ENCODE assay signal across 1 cellular context in genomic region chr7:130668258-130669050, GRCh38.
A peak's percentile ranks its signal among the peaks of the same experiment; 100 is the strongest.
TF ChIP-seq lines count a peak whose summit lies in the region.

A gene with protein sequence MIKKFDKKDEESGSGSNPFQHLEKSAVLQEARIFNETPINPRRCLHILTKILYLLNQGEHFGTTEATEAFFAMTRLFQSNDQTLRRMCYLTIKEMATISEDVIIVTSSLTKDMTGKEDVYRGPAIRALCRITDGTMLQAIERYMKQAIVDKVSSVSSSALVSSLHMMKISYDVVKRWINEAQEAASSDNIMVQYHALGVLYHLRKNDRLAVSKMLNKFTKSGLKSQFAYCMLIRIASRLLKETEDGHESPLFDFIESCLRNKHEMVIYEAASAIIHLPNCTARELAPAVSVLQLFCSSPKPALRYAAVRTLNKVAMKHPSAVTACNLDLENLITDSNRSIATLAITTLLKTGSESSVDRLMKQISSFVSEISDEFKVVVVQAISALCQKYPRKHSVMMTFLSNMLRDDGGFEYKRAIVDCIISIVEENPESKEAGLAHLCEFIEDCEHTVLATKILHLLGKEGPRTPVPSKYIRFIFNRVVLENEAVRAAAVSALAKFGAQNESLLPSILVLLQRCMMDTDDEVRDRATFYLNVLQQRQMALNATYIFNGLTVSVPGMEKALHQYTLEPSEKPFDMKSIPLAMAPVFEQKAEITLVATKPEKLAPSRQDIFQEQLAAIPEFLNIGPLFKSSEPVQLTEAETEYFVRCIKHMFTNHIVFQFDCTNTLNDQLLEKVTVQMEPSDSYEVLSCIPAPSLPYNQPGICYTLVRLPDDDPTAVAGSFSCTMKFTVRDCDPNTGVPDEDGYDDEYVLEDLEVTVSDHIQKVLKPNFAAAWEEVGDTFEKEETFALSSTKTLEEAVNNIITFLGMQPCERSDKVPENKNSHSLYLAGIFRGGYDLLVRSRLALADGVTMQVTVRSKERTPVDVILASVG (minus strand): TSS chr7:130668748. CDS start chr7:130668668, 80 bp downstream.

TF ChIP-seq in HepG2, 621 proteins besides CTCF, POLR2A, EP300 and RAD21 (continued from another document and continues in another):
- TF ChIP-seq, protein P1, sequence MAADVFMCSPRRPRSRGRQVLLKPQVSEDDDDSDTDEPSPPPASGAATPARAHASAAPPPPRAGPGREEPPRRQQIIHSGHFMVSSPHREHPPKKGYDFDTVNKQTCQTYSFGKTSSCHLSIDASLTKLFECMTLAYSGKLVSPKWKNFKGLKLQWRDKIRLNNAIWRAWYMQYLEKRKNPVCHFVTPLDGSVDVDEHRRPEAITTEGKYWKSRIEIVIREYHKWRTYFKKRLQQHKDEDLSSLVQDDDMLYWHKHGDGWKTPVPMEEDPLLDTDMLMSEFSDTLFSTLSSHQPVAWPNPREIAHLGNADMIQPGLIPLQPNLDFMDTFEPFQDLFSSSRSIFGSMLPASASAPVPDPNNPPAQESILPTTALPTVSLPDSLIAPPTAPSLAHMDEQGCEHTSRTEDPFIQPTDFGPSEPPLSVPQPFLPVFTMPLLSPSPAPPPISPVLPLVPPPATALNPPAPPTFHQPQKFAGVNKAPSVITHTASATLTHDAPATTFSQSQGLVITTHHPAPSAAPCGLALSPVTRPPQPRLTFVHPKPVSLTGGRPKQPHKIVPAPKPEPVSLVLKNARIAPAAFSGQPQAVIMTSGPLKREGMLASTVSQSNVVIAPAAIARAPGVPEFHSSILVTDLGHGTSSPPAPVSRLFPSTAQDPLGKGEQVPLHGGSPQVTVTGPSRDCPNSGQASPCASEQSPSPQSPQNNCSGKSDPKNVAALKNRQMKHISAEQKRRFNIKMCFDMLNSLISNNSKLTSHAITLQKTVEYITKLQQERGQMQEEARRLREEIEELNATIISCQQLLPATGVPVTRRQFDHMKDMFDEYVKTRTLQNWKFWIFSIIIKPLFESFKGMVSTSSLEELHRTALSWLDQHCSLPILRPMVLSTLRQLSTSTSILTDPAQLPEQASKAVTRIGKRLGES (CRISPR knock-in tag; IDR thresholded peaks at IDR 0.05; ENCODE audit: borderline replicate concordance), result no peak
- TF ChIP-seq, protein P2, sequence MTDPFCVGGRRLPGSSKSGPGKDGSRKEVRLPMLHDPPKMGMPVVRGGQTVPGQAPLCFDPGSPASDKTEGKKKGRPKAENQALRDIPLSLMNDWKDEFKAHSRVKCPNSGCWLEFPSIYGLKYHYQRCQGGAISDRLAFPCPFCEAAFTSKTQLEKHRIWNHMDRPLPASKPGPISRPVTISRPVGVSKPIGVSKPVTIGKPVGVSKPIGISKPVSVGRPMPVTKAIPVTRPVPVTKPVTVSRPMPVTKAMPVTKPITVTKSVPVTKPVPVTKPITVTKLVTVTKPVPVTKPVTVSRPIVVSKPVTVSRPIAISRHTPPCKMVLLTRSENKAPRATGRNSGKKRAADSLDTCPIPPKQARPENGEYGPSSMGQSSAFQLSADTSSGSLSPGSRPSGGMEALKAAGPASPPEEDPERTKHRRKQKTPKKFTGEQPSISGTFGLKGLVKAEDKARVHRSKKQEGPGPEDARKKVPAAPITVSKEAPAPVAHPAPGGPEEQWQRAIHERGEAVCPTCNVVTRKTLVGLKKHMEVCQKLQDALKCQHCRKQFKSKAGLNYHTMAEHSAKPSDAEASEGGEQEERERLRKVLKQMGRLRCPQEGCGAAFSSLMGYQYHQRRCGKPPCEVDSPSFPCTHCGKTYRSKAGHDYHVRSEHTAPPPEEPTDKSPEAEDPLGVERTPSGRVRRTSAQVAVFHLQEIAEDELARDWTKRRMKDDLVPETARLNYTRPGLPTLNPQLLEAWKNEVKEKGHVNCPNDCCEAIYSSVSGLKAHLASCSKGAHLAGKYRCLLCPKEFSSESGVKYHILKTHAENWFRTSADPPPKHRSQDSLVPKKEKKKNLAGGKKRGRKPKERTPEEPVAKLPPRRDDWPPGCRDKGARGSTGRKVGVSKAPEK (CRISPR knock-in tag; IDR thresholded peaks at IDR 0.05; ENCODE audit: borderline replicate concordance), result no peak
- TF ChIP-seq FOSL1 (CRISPR knock-in tag; IDR thresholded peaks at IDR 0.05; ENCODE audit: borderline replicate concordance), result no peak
- TF ChIP-seq ZNF331 (CRISPR knock-in tag; IDR thresholded peaks at IDR 0.05), result no peak
- TF ChIP-seq ZNF546 (CRISPR knock-in tag; conservative IDR thresholded peaks at IDR 0.05), result no peak
- no peak for TF ChIP-seq ELK4 (CRISPR knock-in tag; IDR thresholded peaks at IDR 0.05; ENCODE audit: borderline replicate concordance)
- TF ChIP-seq, protein P3, sequence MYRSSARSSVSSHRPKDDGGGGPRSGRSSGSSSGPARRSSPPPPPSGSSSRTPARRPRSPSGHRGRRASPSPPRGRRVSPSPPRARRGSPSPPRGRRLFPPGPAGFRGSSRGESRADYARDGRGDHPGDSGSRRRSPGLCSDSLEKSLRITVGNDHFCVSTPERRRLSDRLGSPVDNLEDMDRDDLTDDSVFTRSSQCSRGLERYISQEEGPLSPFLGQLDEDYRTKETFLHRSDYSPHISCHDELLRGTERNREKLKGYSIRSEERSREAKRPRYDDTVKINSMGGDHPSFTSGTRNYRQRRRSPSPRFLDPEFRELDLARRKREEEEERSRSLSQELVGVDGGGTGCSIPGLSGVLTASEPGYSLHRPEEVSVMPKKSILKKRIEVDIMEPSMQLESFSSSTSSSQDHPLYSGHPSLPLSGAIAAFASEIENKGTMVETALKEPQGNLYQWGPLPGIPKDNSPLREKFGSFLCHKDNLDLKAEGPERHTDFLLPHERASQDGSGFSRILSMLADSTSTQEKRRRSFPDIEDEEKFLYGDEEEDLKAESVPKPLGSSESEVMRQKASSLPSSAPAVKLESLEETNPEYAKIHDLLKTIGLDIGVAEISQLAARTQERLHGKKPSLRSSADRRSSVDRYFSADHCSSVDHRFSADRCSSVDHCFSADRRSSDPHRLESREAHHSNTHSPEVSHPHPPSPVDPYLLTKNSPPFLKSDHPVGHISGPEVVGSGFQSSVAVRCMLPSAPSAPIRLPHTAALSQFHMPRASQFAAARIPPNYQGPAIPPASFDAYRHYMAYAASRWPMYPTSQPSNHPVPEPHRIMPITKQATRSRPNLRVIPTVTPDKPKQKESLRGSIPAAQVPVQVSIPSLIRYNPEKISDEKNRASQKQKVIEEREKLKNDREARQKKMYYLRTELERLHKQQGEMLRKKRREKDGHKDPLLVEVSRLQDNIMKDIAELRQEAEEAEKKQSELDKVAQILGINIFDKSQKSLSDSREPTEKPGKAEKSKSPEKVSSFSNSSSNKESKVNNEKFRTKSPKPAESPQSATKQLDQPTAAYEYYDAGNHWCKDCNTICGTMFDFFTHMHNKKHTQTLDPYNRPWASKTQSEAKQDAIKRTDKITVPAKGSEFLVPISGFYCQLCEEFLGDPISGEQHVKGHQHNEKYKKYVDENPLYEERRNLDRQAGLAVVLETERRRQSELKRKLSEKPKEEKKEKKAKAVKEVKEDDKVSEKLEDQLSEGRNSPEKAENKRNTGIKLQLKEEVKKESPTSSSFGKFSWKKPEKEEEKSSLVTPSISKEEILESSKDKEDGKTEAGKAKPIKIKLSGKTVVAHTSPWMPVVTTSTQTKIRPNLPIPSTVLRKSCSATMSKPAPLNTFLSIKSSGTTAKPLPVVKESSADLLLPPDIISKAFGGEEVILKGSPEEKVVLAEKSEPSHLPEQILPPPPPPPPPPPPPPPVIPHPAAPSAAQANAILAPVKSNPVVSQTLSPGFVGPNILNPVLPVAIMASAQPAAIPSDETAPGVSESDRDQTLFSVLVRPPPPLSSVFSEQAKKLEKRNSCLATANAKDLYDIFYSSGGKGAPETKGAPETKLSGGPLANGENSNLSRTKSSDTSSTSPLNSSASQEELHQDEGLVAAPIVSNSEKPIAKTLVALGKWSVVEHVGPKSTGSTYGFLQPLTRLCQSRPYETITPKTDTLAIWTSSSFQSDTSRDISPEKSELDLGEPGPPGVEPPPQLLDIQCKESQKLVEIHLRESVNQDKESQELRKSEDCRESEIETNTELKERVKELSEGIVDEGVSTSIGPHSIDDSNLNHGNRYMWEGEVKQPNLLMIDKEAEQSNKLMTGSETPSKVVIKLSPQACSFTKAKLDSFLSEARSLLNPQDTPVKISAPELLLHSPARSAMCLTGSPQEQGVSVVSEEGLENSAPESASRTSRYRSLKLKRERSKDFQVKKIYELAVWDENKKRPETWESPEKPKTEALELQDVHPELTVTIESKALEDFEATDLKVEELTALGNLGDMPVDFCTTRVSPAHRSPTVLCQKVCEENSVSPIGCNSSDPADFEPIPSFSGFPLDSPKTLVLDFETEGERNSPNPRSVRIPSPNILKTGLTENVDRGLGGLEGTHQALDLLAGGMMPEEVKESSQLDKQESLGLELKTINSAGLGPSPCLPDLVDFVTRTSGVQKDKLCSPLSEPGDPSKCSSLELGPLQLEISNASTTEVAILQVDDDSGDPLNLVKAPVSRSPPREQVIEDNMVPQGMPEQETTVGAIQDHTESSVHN (CRISPR knock-in tag; IDR thresholded peaks at IDR 0.05), result no peak
- TF ChIP-seq ZZZ3 (CRISPR knock-in tag; IDR thresholded peaks at IDR 0.05; ENCODE audit: borderline replicate concordance), result peak; percentile 55; the same call in 1 of the 2 replicates
- TF ChIP-seq ZSCAN5A (CRISPR knock-in tag; IDR thresholded peaks at IDR 0.05; ENCODE audit: borderline replicate concordance), result no peak
- no peak for TF ChIP-seq AKAP8 (CRISPR knock-in tag; IDR thresholded peaks at IDR 0.05)
- peak; percentile 56; the same call in 1 of the 2 replicates for TF ChIP-seq THAP11 (CRISPR knock-in tag; IDR thresholded peaks at IDR 0.05)
- no peak; the same call in 1 of the 2 replicates for TF ChIP-seq RARA (CRISPR knock-in tag; IDR thresholded peaks at IDR 0.05)
- peak; percentile 56; the same call in 1 of the 2 replicates for TF ChIP-seq ZNF329 (CRISPR knock-in tag; IDR thresholded peaks at IDR 0.05; ENCODE audit: low read depth)
- TF ChIP-seq ATM (IDR thresholded peaks at IDR 0.05; ENCODE audit: borderline replicate concordance), result no peak
- TF ChIP-seq, protein P4, sequence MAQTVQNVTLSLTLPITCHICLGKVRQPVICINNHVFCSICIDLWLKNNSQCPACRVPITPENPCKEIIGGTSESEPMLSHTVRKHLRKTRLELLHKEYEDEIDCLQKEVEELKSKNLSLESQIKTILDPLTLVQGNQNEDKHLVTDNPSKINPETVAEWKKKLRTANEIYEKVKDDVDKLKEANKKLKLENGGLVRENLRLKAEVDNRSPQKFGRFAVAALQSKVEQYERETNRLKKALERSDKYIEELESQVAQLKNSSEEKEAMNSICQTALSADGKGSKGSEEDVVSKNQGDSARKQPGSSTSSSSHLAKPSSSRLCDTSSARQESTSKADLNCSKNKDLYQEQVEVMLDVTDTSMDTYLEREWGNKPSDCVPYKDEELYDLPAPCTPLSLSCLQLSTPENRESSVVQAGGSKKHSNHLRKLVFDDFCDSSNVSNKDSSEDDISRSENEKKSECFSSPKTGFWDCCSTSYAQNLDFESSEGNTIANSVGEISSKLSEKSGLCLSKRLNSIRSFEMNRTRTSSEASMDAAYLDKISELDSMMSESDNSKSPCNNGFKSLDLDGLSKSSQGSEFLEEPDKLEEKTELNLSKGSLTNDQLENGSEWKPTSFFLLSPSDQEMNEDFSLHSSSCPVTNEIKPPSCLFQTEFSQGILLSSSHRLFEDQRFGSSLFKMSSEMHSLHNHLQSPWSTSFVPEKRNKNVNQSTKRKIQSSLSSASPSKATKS (CRISPR knock-in tag; IDR thresholded peaks at IDR 0.05), result no peak
- no peak for TF ChIP-seq MATR3 (CRISPR knock-in tag; IDR thresholded peaks at IDR 0.05)
- TF ChIP-seq HDAC2 (CRISPR knock-in tag; IDR thresholded peaks at IDR 0.05), result no peak
- no peak for TF ChIP-seq ZNF616 (CRISPR knock-in tag; IDR thresholded peaks at IDR 0.05; ENCODE audit: low read depth)
- TF ChIP-seq, protein P5, sequence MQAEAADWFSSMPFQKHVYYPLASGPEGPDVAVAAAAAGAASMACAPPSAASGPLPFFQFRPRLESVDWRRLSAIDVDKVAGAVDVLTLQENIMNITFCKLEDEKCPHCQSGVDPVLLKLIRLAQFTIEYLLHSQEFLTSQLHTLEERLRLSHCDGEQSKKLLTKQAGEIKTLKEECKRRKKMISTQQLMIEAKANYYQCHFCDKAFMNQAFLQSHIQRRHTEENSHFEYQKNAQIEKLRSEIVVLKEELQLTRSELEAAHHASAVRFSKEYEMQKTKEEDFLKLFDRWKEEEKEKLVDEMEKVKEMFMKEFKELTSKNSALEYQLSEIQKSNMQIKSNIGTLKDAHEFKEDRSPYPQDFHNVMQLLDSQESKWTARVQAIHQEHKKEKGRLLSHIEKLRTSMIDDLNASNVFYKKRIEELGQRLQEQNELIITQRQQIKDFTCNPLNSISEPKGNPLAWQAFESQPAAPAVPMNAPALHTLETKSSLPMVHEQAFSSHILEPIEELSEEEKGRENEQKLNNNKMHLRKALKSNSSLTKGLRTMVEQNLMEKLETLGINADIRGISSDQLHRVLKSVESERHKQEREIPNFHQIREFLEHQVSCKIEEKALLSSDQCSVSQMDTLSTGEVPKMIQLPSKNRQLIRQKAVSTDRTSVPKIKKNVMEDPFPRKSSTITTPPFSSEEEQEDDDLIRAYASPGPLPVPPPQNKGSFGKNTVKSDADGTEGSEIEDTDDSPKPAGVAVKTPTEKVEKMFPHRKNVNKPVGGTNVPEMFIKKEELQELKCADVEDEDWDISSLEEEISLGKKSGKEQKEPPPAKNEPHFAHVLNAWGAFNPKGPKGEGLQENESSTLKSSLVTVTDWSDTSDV (CRISPR knock-in tag; IDR thresholded peaks at IDR 0.05), result 0 out of 2 replicates have a peak, but pooled peaks have one; percentile 45
- no peak for TF ChIP-seq ZNF296 (CRISPR knock-in tag; conservative IDR thresholded peaks at IDR 0.05)
- TF ChIP-seq ZBTB3 (CRISPR knock-in tag; IDR thresholded peaks at IDR 0.05; ENCODE audit: borderline replicate concordance, low read depth), result no peak
- no peak for TF ChIP-seq CHD4 (IDR thresholded peaks at IDR 0.05; ENCODE audit: borderline replicate concordance, low read length)
- TF ChIP-seq YY1 (IDR thresholded peaks at IDR 0.05; ENCODE audit: insufficient read depth, insufficient replicate concordance, low read depth, low read length), result peak; percentile 18
